ENCODE assay signal across 19 cellular contexts in the genomic region with DNA sequence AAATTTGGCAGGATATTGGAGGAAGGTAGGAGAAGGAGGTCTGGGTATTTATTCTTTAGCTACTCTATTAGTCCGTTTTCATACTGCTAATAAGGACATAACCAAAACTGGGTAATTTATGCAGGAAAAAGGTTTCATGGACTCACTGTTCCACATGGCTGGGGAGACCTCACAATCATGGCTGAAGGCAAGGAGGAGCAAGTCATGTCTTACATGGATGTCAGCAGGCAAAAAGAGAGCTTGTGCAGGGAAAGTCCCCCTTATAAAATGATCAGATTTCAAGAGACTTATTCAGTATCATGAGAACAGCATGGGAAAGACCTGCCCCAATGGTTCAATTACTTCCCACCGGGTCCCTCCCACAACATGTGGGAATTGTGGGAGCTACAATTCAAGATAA. TPM values are rescaled to one million over a fixed set of nuclear protein-coding genes. Genes with fewer than 3 reads are reported as not detected.
A peak's percentile ranks its signal among the peaks of the same experiment; 100 is the strongest.
DNase-seq lines count a peak whose midpoint lies in the region; ATAC-seq and TF ChIP-seq lines count a peak whose summit lies in the region.
"Had no signal": no experiment of that assay in that cellular context is flagged by ENCODE, and none has a peak within 500 bp of the region (broad histone marks: within the 10 kb centered on the region; RNA-seq: fewer than 3 reads in every experiment).

No MANE protein-coding gene starts in this region.

- H3K9ac ChIP-seq in fibroblast of lung (ENCODE audit: insufficient read depth, low read length): no peak overlapping the region

- 89% methylated on average over 2 of the region's 2 CpGs for WGBS in prostate gland

- H3K36me3 ChIP-seq in left ventricle myocardium inferior (no peaks in the 10 kb centered on the region), fibroblast of lung (ENCODE audit: control insufficient read depth, insufficient read depth, low read length) (peaks cover 7% of the 10 kb centered on the region), prostate gland (no peaks in the 10 kb centered on the region), upper lobe of right lung (peaks cover 10% of the 10 kb centered on the region)
- H3K36me3 ChIP-seq: neutrophil, WERI-Rb-1 had no signal

- no peak overlapping the region for H3K4me2 ChIP-seq in fibroblast of lung (ENCODE audit: extremely low read depth, insufficient read depth, low read length)

- H3K9me3 ChIP-seq in left ventricle myocardium inferior (replicated peaks) (no peaks in the 10 kb centered on the region), fibroblast of lung (ENCODE audit: control insufficient read depth, insufficient read depth, low read depth, low read length) (no peaks in the 10 kb centered on the region), prostate gland (no peaks in the 10 kb centered on the region), upper lobe of right lung (no peaks in the 10 kb centered on the region)
- H3K9me3 ChIP-seq: neutrophil had no signal

- peaks cover 20% of the 10 kb centered on the region for H3K79me2 ChIP-seq in fibroblast of lung (ENCODE audit: control insufficient read depth, insufficient read depth, low read length)

- intact Hi-C loops in left ventricle myocardium inferior (cut with micrococcal nuclease): no loop called here
- intact Hi-C loops in Right ventricle myocardium superior (cut with DNase I): no loop called here
- intact Hi-C loops in prostate gland (cut with DNase I): no loop called here
- intact Hi-C loops in upper lobe of right lung (cut with DNase I): no loop called here

- TF ChIP-seq POLR2A in prostate gland (IDR thresholded peaks at IDR 0.05): no peak

- TF ChIP-seq CTCF in left ventricle myocardium inferior (IDR thresholded peaks at IDR 0.05; ENCODE audit: borderline replicate concordance) (no peak), fibroblast of lung (conservative IDR thresholded peaks at IDR 0.05 in 1 of 2, IDR thresholded peaks at IDR 0.05 in 1 of 2; ENCODE audit: low read depth in 1 of 2, low read length in 2 of 2) (no peak), prostate gland (IDR thresholded peaks at IDR 0.05) (no peak), upper lobe of right lung (IDR thresholded peaks at IDR 0.05) (no peak)

- ATAC-seq in Right ventricle myocardium superior (ENCODE audit: poor library complexity): no peak
- no peak for ATAC-seq in upper lobe of right lung
- ATAC-seq in HG02852 (IDR thresholded peaks at IDR 0.05; ENCODE audit: unreplicated experiment): no peak
- no peak for ATAC-seq in GM21825 (IDR thresholded peaks at IDR 0.05; ENCODE audit: unreplicated experiment)
- ATAC-seq: T-helper 17 cell had no signal

- H2AFZ ChIP-seq in fibroblast of lung (ENCODE audit: low read length): no peak overlapping the region

- H3K4me3 ChIP-seq in left ventricle myocardium inferior: no peak overlapping the region
- H3K4me3 ChIP-seq in fibroblast of lung (replicated peaks in 1 of 4; ENCODE audit: control extremely low read depth in 1 of 4, insufficient read depth in 1 of 4, low read depth in 3 of 4, low read length in 4 of 4): no peak overlapping the region
- no peak overlapping the region for H3K4me3 ChIP-seq in prostate gland
- H3K4me3 ChIP-seq in upper lobe of right lung: no peak overlapping the region

- no peaks in the 10 kb centered on the region for H4K20me1 ChIP-seq in fibroblast of lung (ENCODE audit: control insufficient read depth, extremely low read depth, insufficient read depth, low read length)

- H3K27ac ChIP-seq in left ventricle myocardium inferior (replicated peaks) (peak overlapping the region; percentile 83), fibroblast of lung (ENCODE audit: insufficient read depth, low read length) (peak overlapping the region; percentile 83), prostate gland (peak overlapping the region; percentile 60 to 74), upper lobe of right lung (peak overlapping the region; percentile 84)
- H3K27ac ChIP-seq: neutrophil, WERI-Rb-1 had no signal

- DNase-seq in left ventricle myocardium inferior: no peak
- no peak for DNase-seq in Right ventricle myocardium superior
- no peak for DNase-seq in fibroblast of lung (ENCODE audit: low read depth in 2 of 2)
- no peak for DNase-seq in prostate gland (ENCODE audit: low spot score)
- no peak for DNase-seq in upper lobe of right lung
- no peak for DNase-seq in NCI-H128 (lab: John Stamatoyannopoulos, UW; ENCODE audit: unreplicated experiment)
- DNase-seq: activated CD8-positive, alpha-beta memory T cell treated with anti-CD3 and anti-CD28 coated beads, Interleukin-2, amount 50 U/mL, for 48 hours; activated gamma-delta T cell; NCI-H1436; NCI-H748 treated with DMSO at 0.1 percent for 48 hours; SIG-M5; stimulated activated CD4-positive, alpha-beta T cell treated with anti-CD3 and anti-CD28 coated beads, Interleukin-1b, Interleukin-23, amount 100 ng/mL, for 48 hours; stimulated activated naive CD4-positive, alpha-beta T cell; T-helper 17 cell; WERI-Rb-1 had no signal

- H3K27me3 ChIP-seq in left ventricle myocardium inferior (ENCODE audit: low read depth) (no peaks in the 10 kb centered on the region), fibroblast of lung (ENCODE audit: control insufficient read depth, insufficient read depth, low read length) (no peaks in the 10 kb centered on the region), prostate gland (replicated peaks; ENCODE audit: insufficient read depth) (no peaks in the 10 kb centered on the region), upper lobe of right lung (no peaks in the 10 kb centered on the region)
- H3K27me3 ChIP-seq: neutrophil had no signal

- H3K4me1 ChIP-seq in left ventricle myocardium inferior: peaks cover 57% of the 10 kb centered on the region
- peaks cover 18% of the 10 kb centered on the region for H3K4me1 ChIP-seq in fibroblast of lung (ENCODE audit: control insufficient read depth, extremely low read depth, insufficient read depth, low read length)
- H3K4me1 ChIP-seq in prostate gland (replicated peaks): no peaks in the 10 kb centered on the region
- H3K4me1 ChIP-seq in upper lobe of right lung: peaks cover 16% of the 10 kb centered on the region

RNA-seq across cellular contexts. Expression of a gene that starts 1.9 kb away (rescaled TPM):
- 49.5 TPM for total RNA-seq in left ventricle myocardium inferior
- total RNA-seq in Right ventricle myocardium superior: 40.4 TPM
- total RNA-seq in fibroblast of lung: 17.5 and 75.8 TPM in 2 replicates
- polyA plus RNA-seq in fibroblast of lung: 37.0 and 237 TPM in 2 replicates
- polyA plus RNA-seq in fibroblast of lung (2012): 26.5 and 169 TPM in 2 replicates
- 26.1 and 211 TPM in 2 replicates for polyA minus RNA-seq in fibroblast of lung (ENCODE audit: low replicate concordance)
- total RNA-seq in prostate gland: 100 to 1,000 TPM in 1 of 2 donors, 10 to 100 TPM in 1; 41.4 to 132 TPM
- total RNA-seq in upper lobe of right lung: 501 TPM
- total RNA-seq: kidney epithelial cell had no signal

RNA-seq across cellular contexts. Expression of a gene that starts 21.2 kb away (rescaled TPM):
- total RNA-seq in left ventricle myocardium inferior (3.8 TPM), Right ventricle myocardium superior (2.8 TPM), fibroblast of lung (4.1 and 6.1 TPM in 2 replicates), prostate gland (10 to 100 TPM in 1 of 2 donors, 1 to 10 TPM in 1; 8.1 to 31.9 TPM), upper lobe of right lung (20.1 TPM)
- 3.9 and 6.3 TPM in 2 replicates for polyA plus RNA-seq in fibroblast of lung
- polyA plus RNA-seq in fibroblast of lung (2012): 6.4 and 11.1 TPM in 2 replicates
- polyA minus RNA-seq in fibroblast of lung (ENCODE audit: low replicate concordance): 11.8 and 32.0 TPM in 2 replicates
